Comparison of ENCODE assay signal across 19 cellular contexts in the genomic region with DNA sequence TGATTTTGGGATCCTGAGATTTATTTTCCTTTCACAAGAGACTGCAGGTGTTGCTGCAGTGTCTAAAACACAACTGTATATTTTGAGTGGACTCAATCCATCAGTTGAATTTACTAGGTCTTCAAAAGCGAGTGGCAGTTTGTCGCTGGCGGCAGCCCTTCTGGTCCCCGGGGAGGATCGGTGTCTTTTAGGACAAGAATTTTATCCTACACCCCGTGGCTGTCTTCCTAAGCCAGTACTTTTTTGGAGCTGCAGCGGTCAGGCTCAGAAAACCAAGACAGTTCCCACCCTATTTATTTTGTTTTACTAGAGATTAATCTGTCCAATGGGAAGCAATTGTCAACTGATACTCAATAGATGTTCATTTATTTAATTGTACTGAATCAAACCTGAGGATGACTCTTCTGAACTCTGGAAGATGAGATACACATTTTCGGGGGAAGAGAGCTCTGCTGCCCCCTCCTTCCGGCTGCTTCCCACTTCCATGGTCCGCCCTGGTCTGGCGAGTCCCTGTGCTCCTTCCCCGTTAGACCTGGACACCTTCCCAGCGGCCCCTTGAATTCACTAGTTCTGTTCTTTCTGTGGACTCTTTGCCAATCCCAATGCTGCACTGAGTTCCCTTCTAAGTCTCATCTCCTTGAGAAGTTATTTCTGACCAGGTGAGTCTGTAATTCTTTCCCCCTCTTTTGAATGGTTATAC.
"Had no signal": no experiment of that assay in that cellular context is flagged by ENCODE, and none has a peak within 500 bp of the region (broad histone marks: within the 10 kb centered on the region; RNA-seq: fewer than 3 reads in every experiment).

No MANE protein-coding gene starts in this region.

- H3K36me3 ChIP-seq: lower lobe of right lung, prostate gland, right atrium auricular region, suprapubic skin had no signal

- DNase-seq: activated B cell treated with CpG ODN at 0.5 μM for 24 hours; activated CD4-positive, alpha-beta T cell treated with anti-CD3 and anti-CD28 coated beads for 4 hours; activated CD8-positive, alpha-beta T cell treated with anti-CD3 and anti-CD28 coated beads for 36 hours; activated naive CD4-positive, alpha-beta T cell treated with Interleukin-2 at 50 U/mL for 16 hours; activated naive CD8-positive, alpha-beta T cell treated with anti-CD3 and anti-CD28 coated beads, Interleukin-2, amount 10 ng/mL, durations not matched to agents 7 days and 5 days; amygdala; caudate nucleus; foreskin keratinocyte; left colon; lower lobe of right lung; nephron progenitor cell; nucleus accumbens; T-helper 1 cell; T-helper 9 cell; trophoblast cell had no signal

- H2AFZ ChIP-seq: hepatocyte had no signal

- H3K79me2 ChIP-seq: hepatocyte had no signal

- H3K9me3 ChIP-seq: lower lobe of right lung, prostate gland, right atrium auricular region, suprapubic skin had no signal

- H3K27ac ChIP-seq: foreskin keratinocyte, hepatocyte, lower lobe of right lung, prostate gland, right atrium auricular region, suprapubic skin had no signal

- H3K4me3 ChIP-seq: hepatocyte, lower lobe of right lung, prostate gland, right atrium auricular region, suprapubic skin had no signal

- H3K27me3 ChIP-seq: hepatocyte, right atrium auricular region had no signal

- H3K4me1 ChIP-seq: foreskin keratinocyte, lower lobe of right lung, prostate gland, right atrium auricular region, suprapubic skin had no signal

- H3K4me2 ChIP-seq: hepatocyte had no signal

- ATAC-seq: activated CD8-positive, alpha-beta T cell treated with anti-CD3 and anti-CD28 coated beads for 36 hours; foreskin keratinocyte; left colon; lower lobe of right lung had no signal
